In the genomic region with DNA sequence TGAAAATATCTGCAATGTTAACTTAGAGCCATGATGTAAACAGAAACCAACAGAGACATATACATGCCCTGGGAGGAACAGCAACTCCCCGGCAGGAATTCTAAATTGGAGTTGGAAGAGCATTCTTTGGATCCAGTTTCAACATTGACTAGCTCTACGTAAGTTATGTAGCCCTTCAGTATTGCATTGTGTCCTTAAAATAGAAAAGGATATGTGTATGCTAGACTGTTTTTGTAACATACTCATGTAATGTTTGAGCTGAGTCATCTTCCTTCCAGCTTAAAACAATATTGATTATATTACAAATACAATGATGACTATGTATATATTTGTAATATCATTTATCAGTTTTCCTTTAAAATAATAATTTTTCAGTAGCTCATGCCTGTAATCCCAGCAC, we compare ENCODE assay signal across 17 cellular contexts.
DNase-seq lines count a peak whose midpoint lies in the region; ATAC-seq and TF ChIP-seq lines count a peak whose summit lies in the region.
"Had no signal": no experiment of that assay in that cellular context is flagged by ENCODE, and none has a peak within 500 bp of the region (broad histone marks: within the 10 kb centered on the region; RNA-seq: fewer than 3 reads in every experiment).

No MANE protein-coding gene starts in this region.

- H3K4me3 ChIP-seq in ACC112 (ENCODE audit: low read depth, low read length) (0 out of 2 replicates have a peak overlapping the region, but pooled peaks have one; percentile 16), astrocyte of the spinal cord (ENCODE audit: low read depth, low read length) (no peak overlapping the region), fibroblast of mammary gland (ENCODE audit: control insufficient read depth, low read depth, low read length) (no peak overlapping the region)
- H3K4me3 ChIP-seq: GM12878, SJCRH30 had no signal

- H3K36me3 ChIP-seq in ACC112 (ENCODE audit: insufficient read depth, low read length), result no peaks in the 10 kb centered on the region
- H3K36me3 ChIP-seq: SJCRH30 had no signal

- DNase-seq in HT1080 (ENCODE audit: low read depth) (peak; percentile 36), astrocyte of the spinal cord (ENCODE audit: low read depth, low spot score) (peak; percentile 63), fibroblast of mammary gland (ENCODE audit: low read depth) (peak; percentile 54), T-helper 9 cell (no peak), NCI-H69 (lab: John Stamatoyannopoulos, UW) (no peak), caudate nucleus (lab: John Stamatoyannopoulos, UW) (no peak)
- no peak for DNase-seq in effector memory CD8-positive, alpha-beta T cell
- DNase-seq: COR-L47, DMS153, HCEC 1CT, NCI-H1436 treated with DMSO at 0.1 percent for 48 hours, NCI-H446 treated with DMSO at 0.1 percent for 48 hours, NCI-H82, SJCRH30 had no signal

- TF ChIP-seq CTCF in astrocyte of the spinal cord (IDR thresholded peaks at IDR 0.05; ENCODE audit: low read depth, low read length) (no peak), fibroblast of mammary gland (conservative IDR thresholded peaks at IDR 0.05; ENCODE audit: control insufficient read depth, insufficient read depth, low read depth, low read length) (no peak)

- H3K9me3 Mint-ChIP-seq in effector memory CD8-positive, alpha-beta T cell, result peaks cover 0 to 4% of the 10 kb centered on the region in 2 donors

- in situ Hi-C loops in astrocyte of the spinal cord (cut with HindIII; ENCODE audit: low sequenced_read_pairs), result no loop called here

- no peaks in the 10 kb centered on the region for H3K27me3 Mint-ChIP-seq in effector memory CD8-positive, alpha-beta T cell

- no peak overlapping the region for H2AFZ ChIP-seq in ACC112 (ENCODE audit: low read length, unreplicated experiment)

- H3K27ac ChIP-seq in ACC112 (ENCODE audit: low read depth, low read length) (peak overlapping the region; percentile 59), caudate nucleus (ENCODE audit: low read depth, low read length) (no peak overlapping the region)
- H3K27ac ChIP-seq: C4-2B, SJCRH30 had no signal

- no peaks in the 10 kb centered on the region for H3K4me1 Mint-ChIP-seq in effector memory CD8-positive, alpha-beta T cell (ENCODE audit: low read depth in 2 of 2)

- peaks cover 4% of the 10 kb centered on the region for H3K4me1 ChIP-seq in ACC112 (ENCODE audit: control insufficient read depth, insufficient read depth, low read length, unreplicated experiment)
- H3K4me1 ChIP-seq: SJCRH30 had no signal

- no peak for ATAC-seq in effector memory CD8-positive, alpha-beta T cell (replicated peaks)
- ATAC-seq: GM12878 had no signal

- no peak overlapping the region for H3K27ac Mint-ChIP-seq in effector memory CD8-positive, alpha-beta T cell

- H3K36me3 Mint-ChIP-seq in effector memory CD8-positive, alpha-beta T cell (ENCODE audit: insufficient read depth), result no peaks in the 10 kb centered on the region

- H3K79me2 ChIP-seq in ACC112 (ENCODE audit: control insufficient read depth, insufficient read depth, low read length, unreplicated experiment), result no peaks in the 10 kb centered on the region

- no peak overlapping the region for H3K4me3 Mint-ChIP-seq in effector memory CD8-positive, alpha-beta T cell

- H3K27me3 ChIP-seq in ACC112 (ENCODE audit: insufficient read depth, low read length), result no peaks in the 10 kb centered on the region
- H3K27me3 ChIP-seq: SJCRH30 had no signal

Comparison
In these comparisons a context has a peak if more than half of its experiments do, and no peak if none do; other contexts are left out.
1. DNase-seq: peak in HT1080 (single experiment), astrocyte of the spinal cord (single experiment) and fibroblast of mammary gland (single experiment); none in T-helper 9 cell (single experiment), NCI-H69 (single experiment), effector memory CD8-positive, alpha-beta T cell (0 of 3) and caudate nucleus (0 of 61).